Comparison of ENCODE assay signal across 8 cellular contexts in genomic region chr1:244971524-244972216, GRCh38.
DNase-seq lines count a peak whose midpoint lies in the region; ATAC-seq and TF ChIP-seq lines count a peak whose summit lies in the region.

No MANE protein-coding gene starts in this region.

- peak overlapping the region; percentile 98 for H3K4me2 ChIP-seq in SU-DHL-6 (ENCODE audit: low read depth, low read length, poor library complexity, severe bottlenecking)

- no peaks in the 10 kb centered on the region for H3K9me3 ChIP-seq in SU-DHL-6 (ENCODE audit: insufficient read depth, low read length)
- H3K9me3 ChIP-seq in ovary: no peaks in the 10 kb centered on the region

- no peaks in the 10 kb centered on the region for H3K36me3 Mint-ChIP-seq in activated naive CD4-positive, alpha-beta T cell treated with anti-CD3 and anti-CD28 coated beads, Interleukin-2, amount 50 U/mL, for 24 hours

- peaks cover 27% of the 10 kb centered on the region for H3K4me1 Mint-ChIP-seq in activated naive CD4-positive, alpha-beta T cell treated with anti-CD3 and anti-CD28 coated beads, Interleukin-2, amount 50 U/mL, for 24 hours

- no peaks in the 10 kb centered on the region for H3K36me3 ChIP-seq in SU-DHL-6 (ENCODE audit: low read length)
- H3K36me3 ChIP-seq in ovary: no peaks in the 10 kb centered on the region

- intact Hi-C loops in ovary (cut with DNase I): loop anchor here (2.0 to 10.0 kb wide), 2 partner anchors 107 to 137 kb away; partner anchors contain the start of genes COX20 (in 2 of the 4) and HNRNPU (in 2 of the 4)

- no peaks in the 10 kb centered on the region for H3K9me2 ChIP-seq in SU-DHL-6 (replicated peaks; ENCODE audit: insufficient read depth, low read length)

- H3K27ac Mint-ChIP-seq in activated naive CD4-positive, alpha-beta T cell treated with anti-CD3 and anti-CD28 coated beads, Interleukin-2, amount 50 U/mL, for 24 hours: peak overlapping the region; percentile 98

- no peaks in the 10 kb centered on the region for H3K27me3 ChIP-seq in SU-DHL-6 (ENCODE audit: low read length)
- H3K27me3 ChIP-seq in ovary: no peaks in the 10 kb centered on the region

- H3F3A ChIP-seq in SU-DHL-6 (ENCODE audit: insufficient read depth): peaks cover 29% of the 10 kb centered on the region; the same call in 1 of the 2 replicates

- peak overlapping the region; percentile 83 for H2AFZ ChIP-seq in SU-DHL-6 (ENCODE audit: low read depth, low read length, severe bottlenecking)

- no peak for TF ChIP-seq POLR2A in ovary (IDR thresholded peaks at IDR 0.05)

- no peak for TF ChIP-seq EP300 in ovary (IDR thresholded peaks at IDR 0.05)

- ATAC-seq in HG03139 (IDR thresholded peaks at IDR 0.05; ENCODE audit: unreplicated experiment): no peak

- WGBS in ovary, 3 donors: 7 to 16% (median 13%) methylated on average over 11 of the region's 11 CpGs

- no peaks in the 10 kb centered on the region for H3K9me3 Mint-ChIP-seq in activated naive CD4-positive, alpha-beta T cell treated with anti-CD3 and anti-CD28 coated beads, Interleukin-2, amount 50 U/mL, for 24 hours

- peak overlapping the region; percentile 65 for H3K4me3 ChIP-seq in SU-DHL-6 (ENCODE audit: insufficient read depth, low read length, poor library complexity, severe bottlenecking)
- peak overlapping the region; percentile 75 for H3K4me3 ChIP-seq in epithelial cell of proximal tubule (ENCODE audit: low read depth, low read length)
- peak overlapping the region; percentile 86 for H3K4me3 ChIP-seq in ovary

- H3K4me3 Mint-ChIP-seq in activated naive CD4-positive, alpha-beta T cell treated with anti-CD3 and anti-CD28 coated beads, Interleukin-2, amount 50 U/mL, for 24 hours: peak overlapping the region; percentile 91

- H3K4me1 ChIP-seq in ovary (ENCODE audit: insufficient read depth): peaks cover 4% of the 10 kb centered on the region

- TF ChIP-seq CTCF in SU-DHL-6 (IDR thresholded peaks at IDR 0.05; ENCODE audit: insufficient read depth, low read length, poor library complexity, severe bottlenecking) (no peak), epithelial cell of proximal tubule (conservative IDR thresholded peaks at IDR 0.05; ENCODE audit: low read depth, low read length) (no peak), ovary (IDR thresholded peaks at IDR 0.05) (no peak)

- H3K27me3 Mint-ChIP-seq in activated naive CD4-positive, alpha-beta T cell treated with anti-CD3 and anti-CD28 coated beads, Interleukin-2, amount 50 U/mL, for 24 hours: no peaks in the 10 kb centered on the region

- peak overlapping the region; percentile 72 for H3K9ac ChIP-seq in SU-DHL-6 (ENCODE audit: low read length)

- DNase-seq in activated naive CD4-positive, alpha-beta T cell treated with anti-CD3 and anti-CD28 coated beads, Interleukin-2, amount 50 U/mL, for 16 hours: no peak
- DNase-seq in epithelial cell of proximal tubule (ENCODE audit: low read depth): no peak
- DNase-seq in ovary: no peak
- DNase-seq in NCI-H2196 treated with DMSO at 0.1 percent for 48 hours (lab: John Stamatoyannopoulos, UW; ENCODE audit: unreplicated experiment): no peak
- no peak for DNase-seq in retina

- H4K20me1 ChIP-seq in SU-DHL-6 (ENCODE audit: low read depth, low read length): no peaks in the 10 kb centered on the region

- H3K27ac ChIP-seq in SU-DHL-6 (ENCODE audit: low read depth, low read length): peak overlapping the region; percentile 92
- peak overlapping the region; percentile 97 to 98 for H3K27ac ChIP-seq in ovary

- H3K79me2 ChIP-seq in SU-DHL-6 (ENCODE audit: insufficient read depth, low read length): no peaks in the 10 kb centered on the region
